ENCODE assay signal across 27 cellular contexts in the genomic region with DNA sequence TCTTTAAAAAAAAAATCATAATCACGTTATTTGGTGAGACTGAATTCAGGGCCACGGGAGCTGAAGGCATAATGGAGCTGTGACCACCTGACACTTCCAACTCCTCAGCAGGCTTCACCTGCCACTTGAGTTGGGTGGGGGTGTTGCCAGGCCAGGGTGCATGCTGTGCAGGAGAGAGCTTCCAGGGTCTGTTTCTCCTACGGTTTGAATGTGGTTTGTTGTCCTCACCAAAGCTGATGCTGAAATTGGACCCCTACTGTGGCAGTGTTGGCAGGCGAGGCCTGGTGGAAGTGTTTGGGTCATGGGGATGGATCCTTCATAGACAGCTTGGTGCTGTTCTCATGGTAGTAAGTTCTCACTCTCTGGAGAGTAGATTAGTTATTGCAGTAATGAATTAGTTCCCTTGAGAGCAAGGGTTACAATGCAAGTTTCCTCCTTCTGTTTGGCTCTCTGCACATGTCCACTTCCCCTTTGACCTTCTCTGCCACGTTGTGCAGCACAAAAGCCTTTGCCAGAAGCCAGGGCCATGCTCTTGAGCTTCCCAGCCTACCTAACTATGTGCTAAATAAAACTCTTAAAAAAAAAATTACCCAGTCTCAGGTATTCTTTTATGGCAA.
"Had no signal": no experiment of that assay in that cellular context is flagged by ENCODE, and none has a peak within 500 bp of the region (broad histone marks: within the 10 kb centered on the region; RNA-seq: fewer than 3 reads in every experiment).

No MANE protein-coding gene starts in this region.

- H3K4me3 ChIP-seq: gastroesophageal sphincter, hepatocyte, left ventricle myocardium inferior, lung, neural progenitor cell, suprapubic skin, tibial artery had no signal

- H3K4me1 Mint-ChIP-seq: activated B cell treated with CpG ODN at 0.5 μM for 24 hours, natural killer cell, neural progenitor cell had no signal

- H3K27ac ChIP-seq: gastroesophageal sphincter, hepatocyte, left ventricle myocardium inferior, neural progenitor cell, suprapubic skin, tibial artery had no signal

- FAIRE-seq: colon had no signal

- H3K36me3 Mint-ChIP-seq: activated naive CD4-positive, alpha-beta T cell treated with anti-CD3 and anti-CD28 coated beads, Interleukin-2, amount 50 U/mL, for 72 hours; natural killer cell; neural progenitor cell had no signal

- H3K36me3 ChIP-seq: gastroesophageal sphincter, left ventricle myocardium inferior, neural progenitor cell, suprapubic skin, tibial artery had no signal

- H3K27me3 Mint-ChIP-seq: activated B cell treated with CpG ODN at 0.5 μM for 24 hours; activated CD8-positive, alpha-beta T cell treated with anti-CD3 and anti-CD28 coated beads for 36 hours; T-helper 17 cell had no signal

- H3K79me2 ChIP-seq: hepatocyte had no signal

- H3K27ac Mint-ChIP-seq: activated B cell treated with CpG ODN at 0.5 μM for 24 hours; activated CD8-positive, alpha-beta T cell treated with anti-CD3 and anti-CD28 coated beads for 36 hours; activated T-cell treated with anti-CD3 and anti-CD28 coated beads, Interleukin-2, amount 50 U/mL, for 72 hours; natural killer cell; neural progenitor cell; T-helper 17 cell had no signal

- H3K9me3 Mint-ChIP-seq: activated B cell treated with CpG ODN at 0.5 μM for 24 hours; activated CD8-positive, alpha-beta T cell treated with anti-CD3 and anti-CD28 coated beads for 36 hours; activated T-cell treated with anti-CD3 and anti-CD28 coated beads, Interleukin-2, amount 50 U/mL, for 72 hours; natural killer cell; neural progenitor cell had no signal

- H3K4me1 ChIP-seq: gastroesophageal sphincter, left ventricle myocardium inferior, neural progenitor cell, suprapubic skin, tibial artery had no signal

- H3K9ac ChIP-seq: neural progenitor cell had no signal

- H3K27me3 ChIP-seq: gastroesophageal sphincter, hepatocyte, neural progenitor cell, suprapubic skin, tibial artery had no signal

- H3K4me3 Mint-ChIP-seq: activated B cell treated with CpG ODN at 0.5 μM for 24 hours; activated CD8-positive, alpha-beta T cell treated with anti-CD3 and anti-CD28 coated beads for 36 hours; activated T-cell treated with anti-CD3 and anti-CD28 coated beads, Interleukin-2, amount 50 U/mL, for 72 hours; natural killer cell; neural progenitor cell; T-helper 17 cell had no signal

- H3K9me3 ChIP-seq: gastroesophageal sphincter, left ventricle myocardium inferior, suprapubic skin, tibial artery had no signal

- H2AFZ ChIP-seq: hepatocyte, neural progenitor cell had no signal

- DNase-seq: activated B cell treated with CpG ODN at 0.5 μM for 24 hours; activated CD4-positive, alpha-beta T cell treated with anti-CD3 and anti-CD28 coated beads, Interleukin-2, amount 50 U/mL, for 1 hour; activated CD8-positive, alpha-beta T cell treated with anti-CD3 and anti-CD28 coated beads for 36 hours; activated naive CD4-positive, alpha-beta T cell; activated T-cell treated with anti-CD3 and anti-CD28 coated beads for 4 hours; activated T-cell treated with anti-CD3 and anti-CD28 coated beads, Interleukin-2, amount 50 U/mL, for 72 hours; anterior cingulate cortex; effector CD8-positive, alpha-beta T cell; islet precursor cell; left ventricle myocardium inferior; mesendoderm; natural killer cell; occipital lobe; right cardiac atrium; stimulated activated CD4-positive, alpha-beta T cell treated with anti-CD3 and anti-CD28 coated beads, Interleukin-15, amount 100 ng/mL, for 24 hours; stimulated activated CD4-positive, alpha-beta T cell treated with anti-CD3 and anti-CD28 coated beads, Interleukin-2, amount 100 ng/mL, for 24 hours; stimulated activated naive CD4-positive, alpha-beta T cell; T-helper 17 cell; T1000; tibial artery had no signal

- ATAC-seq: activated CD8-positive, alpha-beta T cell treated with anti-CD3 and anti-CD28 coated beads for 36 hours; activated naive CD4-positive, alpha-beta T cell treated with anti-CD3 and anti-CD28 coated beads, Interleukin-2, amount 50 U/mL, for 72 hours; activated T-cell treated with anti-CD3 and anti-CD28 coated beads, Interleukin-2, amount 50 U/mL, for 72 hours; gastroesophageal sphincter; natural killer cell; right cardiac atrium; T-helper 17 cell had no signal

- H3K4me2 ChIP-seq: hepatocyte, neural progenitor cell had no signal
